In the genomic region with DNA sequence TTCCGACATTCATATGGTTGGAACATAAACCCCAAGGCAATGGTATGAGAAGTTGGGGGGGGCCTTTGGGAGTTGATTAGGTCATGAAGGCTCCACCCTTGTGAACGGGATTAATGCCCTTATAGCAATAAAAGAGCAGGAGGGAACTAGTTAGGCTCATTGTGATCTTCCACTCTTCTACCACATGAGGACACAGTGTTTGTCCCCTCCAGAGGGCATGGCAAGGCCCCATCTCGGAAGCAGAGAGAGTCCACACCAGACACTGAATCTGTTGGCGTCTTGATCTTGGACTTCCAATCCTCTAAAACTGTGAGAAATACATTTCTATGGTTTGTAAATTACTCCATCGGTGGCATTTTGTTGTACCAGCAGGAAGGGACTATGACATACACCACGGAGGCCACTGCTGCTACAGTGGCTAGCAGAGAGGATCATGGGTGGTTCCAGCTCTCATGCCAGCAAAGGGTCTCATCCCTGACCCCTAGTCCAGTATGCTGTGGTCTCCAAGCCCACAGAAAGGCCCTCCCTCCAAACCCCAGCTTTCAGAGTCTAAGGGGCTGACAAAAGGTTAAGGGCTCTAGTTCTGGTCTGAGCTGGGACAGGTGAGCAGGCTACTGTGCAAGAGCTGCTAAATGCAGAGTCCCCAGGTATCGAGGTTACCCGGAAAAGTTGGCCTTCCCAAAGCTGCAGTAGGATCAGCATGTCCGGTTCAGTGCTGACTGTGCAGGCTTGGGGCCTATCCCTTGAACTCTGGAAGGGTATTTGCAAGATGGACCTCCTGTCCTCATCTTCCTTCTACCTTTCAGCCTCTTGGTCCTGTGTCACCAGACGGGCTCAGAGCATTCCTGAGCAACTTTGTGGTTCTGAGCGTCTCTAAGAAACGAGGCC, we compare ENCODE assay signal across 1 cellular context.
TF ChIP-seq lines count a peak whose summit lies in the region.

No MANE protein-coding gene starts in this region.

TF ChIP-seq in GM23338, 12 proteins besides CTCF, POLR2A, EP300 and RAD21 (continued from another document):
- TF ChIP-seq ZNF331 (CRISPR knock-in tag; IDR thresholded peaks at IDR 0.05; ENCODE audit: low read depth) (no peak), NANOG (IDR thresholded peaks at IDR 0.05; ENCODE audit: borderline replicate concordance) (no peak)
- TF ChIP-seq, protein P1, sequence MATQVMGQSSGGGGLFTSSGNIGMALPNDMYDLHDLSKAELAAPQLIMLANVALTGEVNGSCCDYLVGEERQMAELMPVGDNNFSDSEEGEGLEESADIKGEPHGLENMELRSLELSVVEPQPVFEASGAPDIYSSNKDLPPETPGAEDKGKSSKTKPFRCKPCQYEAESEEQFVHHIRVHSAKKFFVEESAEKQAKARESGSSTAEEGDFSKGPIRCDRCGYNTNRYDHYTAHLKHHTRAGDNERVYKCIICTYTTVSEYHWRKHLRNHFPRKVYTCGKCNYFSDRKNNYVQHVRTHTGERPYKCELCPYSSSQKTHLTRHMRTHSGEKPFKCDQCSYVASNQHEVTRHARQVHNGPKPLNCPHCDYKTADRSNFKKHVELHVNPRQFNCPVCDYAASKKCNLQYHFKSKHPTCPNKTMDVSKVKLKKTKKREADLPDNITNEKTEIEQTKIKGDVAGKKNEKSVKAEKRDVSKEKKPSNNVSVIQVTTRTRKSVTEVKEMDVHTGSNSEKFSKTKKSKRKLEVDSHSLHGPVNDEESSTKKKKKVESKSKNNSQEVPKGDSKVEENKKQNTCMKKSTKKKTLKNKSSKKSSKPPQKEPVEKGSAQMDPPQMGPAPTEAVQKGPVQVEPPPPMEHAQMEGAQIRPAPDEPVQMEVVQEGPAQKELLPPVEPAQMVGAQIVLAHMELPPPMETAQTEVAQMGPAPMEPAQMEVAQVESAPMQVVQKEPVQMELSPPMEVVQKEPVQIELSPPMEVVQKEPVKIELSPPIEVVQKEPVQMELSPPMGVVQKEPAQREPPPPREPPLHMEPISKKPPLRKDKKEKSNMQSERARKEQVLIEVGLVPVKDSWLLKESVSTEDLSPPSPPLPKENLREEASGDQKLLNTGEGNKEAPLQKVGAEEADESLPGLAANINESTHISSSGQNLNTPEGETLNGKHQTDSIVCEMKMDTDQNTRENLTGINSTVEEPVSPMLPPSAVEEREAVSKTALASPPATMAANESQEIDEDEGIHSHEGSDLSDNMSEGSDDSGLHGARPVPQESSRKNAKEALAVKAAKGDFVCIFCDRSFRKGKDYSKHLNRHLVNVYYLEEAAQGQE (IDR thresholded peaks at IDR 0.05; ENCODE audit: unreplicated experiment): no peak
